29 cellular contexts compared by ENCODE assay signal in the genomic region with DNA sequence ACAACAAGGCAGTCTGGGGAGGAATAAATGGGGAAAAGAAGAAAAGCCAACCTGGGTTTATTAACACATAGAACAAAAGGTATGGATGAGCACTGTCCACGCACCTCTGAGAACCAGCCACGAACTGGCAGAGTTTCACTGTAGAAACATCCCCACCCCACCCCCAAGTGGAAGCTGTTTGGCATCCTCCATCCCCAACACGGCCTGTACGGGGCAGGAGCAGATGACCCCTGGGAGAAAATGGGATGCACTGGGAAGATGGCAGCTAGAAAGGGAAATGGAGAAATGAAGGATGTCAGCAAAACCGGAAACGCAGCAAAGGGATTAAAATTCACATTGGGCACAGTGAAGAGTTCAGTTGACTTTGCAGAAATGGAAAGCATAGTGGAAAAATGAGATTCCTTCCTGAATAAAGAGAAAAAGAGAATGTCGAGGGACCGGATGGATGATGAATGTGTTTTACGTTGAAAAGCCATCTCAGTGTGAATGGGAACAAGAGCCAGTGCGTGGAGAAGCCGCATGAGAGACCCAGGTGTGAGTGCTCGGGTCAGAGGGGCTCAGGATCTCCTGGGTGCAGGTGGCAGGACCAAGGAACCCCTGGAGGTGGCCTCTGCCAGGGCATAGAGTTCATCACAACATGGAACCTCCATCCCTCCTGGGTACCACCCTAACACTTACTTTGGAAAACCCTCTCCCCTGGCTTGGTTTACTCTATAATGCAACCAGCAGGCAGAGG.
"Had no signal": no experiment of that assay in that cellular context is flagged by ENCODE, and none has a peak within 500 bp of the region (broad histone marks: within the 10 kb centered on the region; RNA-seq: fewer than 3 reads in every experiment).

No MANE protein-coding gene starts in this region.

- H3K4me1 ChIP-seq: gastrocnemius medialis, psoas muscle, right lobe of liver, thyroid gland had no signal

- H3K9me3 ChIP-seq: gastrocnemius medialis, mucosa of descending colon, ovary, psoas muscle, right lobe of liver, thyroid gland had no signal

- H3K36me3 ChIP-seq: ovary, right lobe of liver had no signal

- H3K4me1 Mint-ChIP-seq: memory B cell; stimulated activated naive CD8-positive, alpha-beta T cell treated with anti-CD3 and anti-CD28 coated beads, Interleukin-15, amount 100 ng/mL, for 72 hours had no signal

- H3K27ac ChIP-seq: gastrocnemius medialis, hepatocyte, ovary, psoas muscle, right lobe of liver, thyroid gland had no signal

- H3K27me3 ChIP-seq: gastrocnemius medialis, hepatocyte, ovary, right lobe of liver, thyroid gland had no signal

- ATAC-seq: effector memory CD8-positive, alpha-beta T cell; gastrocnemius medialis; left lobe of liver; mucosa of descending colon; naive thymus-derived CD4-positive, alpha-beta T cell; psoas muscle; right lobe of liver; stimulated activated naive CD8-positive, alpha-beta T cell treated with anti-CD3 and anti-CD28 coated beads, Interleukin-15, amount 100 ng/mL, for 72 hours had no signal

- H3K4me3 Mint-ChIP-seq: effector memory CD8-positive, alpha-beta T cell; memory B cell; naive thymus-derived CD4-positive, alpha-beta T cell; nephron progenitor cell; stimulated activated naive CD8-positive, alpha-beta T cell treated with anti-CD3 and anti-CD28 coated beads, Interleukin-15, amount 100 ng/mL, for 72 hours had no signal

- FAIRE-seq: kidney, small intestine, urothelium cell line had no signal

- H3K27me3 Mint-ChIP-seq: memory B cell; naive thymus-derived CD4-positive, alpha-beta T cell; stimulated activated naive CD8-positive, alpha-beta T cell treated with anti-CD3 and anti-CD28 coated beads, Interleukin-15, amount 100 ng/mL, for 72 hours had no signal

- H3K9me3 Mint-ChIP-seq: effector memory CD8-positive, alpha-beta T cell; memory B cell; naive thymus-derived CD4-positive, alpha-beta T cell; nephron progenitor cell; stimulated activated naive CD8-positive, alpha-beta T cell treated with anti-CD3 and anti-CD28 coated beads, Interleukin-15, amount 100 ng/mL, for 72 hours had no signal

- H3K4me3 ChIP-seq: gastrocnemius medialis, hepatocyte, lung, mucosa of descending colon, ovary, psoas muscle, right lobe of liver, thyroid gland had no signal

- H3K27ac Mint-ChIP-seq: effector memory CD8-positive, alpha-beta T cell; memory B cell; stimulated activated naive CD8-positive, alpha-beta T cell treated with anti-CD3 and anti-CD28 coated beads, Interleukin-15, amount 100 ng/mL, for 72 hours had no signal

- DNase-seq: cerebellar nuclear complex; cortex of kidney; effector memory CD8-positive, alpha-beta T cell; foreskin fibroblast; gastrocnemius medialis; head of caudate nucleus; kidney; mucosa of descending colon; naive thymus-derived CD4-positive, alpha-beta T cell; nephron progenitor cell; occipital lobe; ovary; posterior cingulate gyrus; psoas muscle; retina; right lobe of liver; small intestine; stimulated activated CD4-positive, alpha-beta T cell treated with anti-CD3 and anti-CD28 coated beads, Interleukin-15, amount 100 ng/mL, for 24 hours; stimulated activated CD4-positive, alpha-beta T cell treated with anti-CD3 and anti-CD28 coated beads, Interleukin-4, amount 100 ng/mL, for 1 hour; stimulated activated CD8-positive, alpha-beta memory T cell treated with anti-CD3 and anti-CD28 coated beads, Interleukin-4, amount 100 ng/mL, for 48 hours; stimulated activated naive CD4-positive, alpha-beta T cell; stimulated activated naive CD8-positive, alpha-beta T cell treated with anti-CD3 and anti-CD28 coated beads, Interleukin-15, amount 100 ng/mL, for 72 hours; thyroid gland; trophoblast cell had no signal
